ENCODE assay signal across 11 cellular contexts in the genomic region with DNA sequence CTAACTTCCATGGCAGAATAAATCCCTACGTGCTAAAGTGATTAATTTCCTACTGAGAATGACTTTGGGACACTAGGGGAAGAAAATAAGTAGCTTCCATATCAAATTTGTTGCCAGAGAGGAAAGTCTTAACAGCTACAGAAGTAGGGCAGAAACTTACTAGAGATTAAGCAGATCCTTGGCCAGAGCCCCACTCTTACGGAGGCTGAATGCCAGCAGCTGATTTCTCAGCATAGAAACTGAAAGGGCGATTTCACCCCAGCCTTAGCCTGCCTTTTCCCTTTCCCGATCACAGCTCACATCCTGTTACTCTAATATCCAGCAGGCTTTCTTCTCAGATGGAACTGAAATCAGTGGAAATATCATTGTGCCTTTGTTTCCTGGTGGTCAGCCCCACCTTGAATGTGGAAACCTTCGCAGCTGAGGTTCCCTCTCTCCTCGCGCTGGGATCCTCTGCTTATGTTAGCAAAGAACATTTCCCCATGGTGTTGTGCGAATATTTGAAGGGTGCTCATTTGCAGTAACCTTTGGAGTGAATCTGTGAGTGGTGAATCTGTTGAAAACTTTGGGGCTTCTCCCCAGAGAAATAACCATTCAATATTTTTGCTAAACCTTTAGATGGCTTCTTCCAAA. TPM values are rescaled to one million over a fixed set of nuclear protein-coding genes. Genes with fewer than 3 reads are reported as not detected.
DNase-seq lines count a peak whose midpoint lies in the region; ATAC-seq, FAIRE-seq and TF ChIP-seq lines count a peak whose summit lies in the region.
"Had no signal": no experiment of that assay in that cellular context is flagged by ENCODE, and none has a peak within 500 bp of the region (broad histone marks: within the 10 kb centered on the region; RNA-seq: fewer than 3 reads in every experiment).

No MANE protein-coding gene starts in this region.

- no peak overlapping the region for H3K18ac ChIP-seq in trophoblast cell (ENCODE audit: low read length)

- no peak overlapping the region for H2AK5ac ChIP-seq in trophoblast cell (ENCODE audit: low read length)

- no peak overlapping the region for H3K4ac ChIP-seq in trophoblast cell (ENCODE audit: low read depth, low read length)

- H3K27me3 ChIP-seq in trophoblast cell (ENCODE audit: insufficient read depth, low read length): no peaks in the 10 kb centered on the region
- H3K27me3 ChIP-seq: BLaER1 had no signal

- no peak overlapping the region for H2BK5ac ChIP-seq in trophoblast cell (ENCODE audit: low read depth, low read length, poor library complexity)

- no peaks in the 10 kb centered on the region for H3K79me2 ChIP-seq in trophoblast cell (ENCODE audit: control insufficient read depth, insufficient read depth, low read length, poor library complexity)

- H2BK120ac ChIP-seq in trophoblast cell (ENCODE audit: insufficient read depth, low read length, poor library complexity): no peak overlapping the region

- no peak overlapping the region for H4K8ac ChIP-seq in trophoblast cell (ENCODE audit: low read depth, low read length)

- H3K27ac ChIP-seq in trophoblast cell (ENCODE audit: low read depth, low read length): no peak overlapping the region
- H3K27ac ChIP-seq: BLaER1 had no signal

- TF ChIP-seq POLR2A in H54 (IDR thresholded peaks at IDR 0.05; ENCODE audit: low read depth, low read length): no peak

- no peak overlapping the region for H4K91ac ChIP-seq in trophoblast cell (ENCODE audit: low read depth, low read length)

- intact Hi-C loops in Right ventricle myocardium inferior (cut with DNase I) (no loop called here), cardiac septum (cut with DNase I) (no loop called here)

- FAIRE-seq in H54 (lab: Jason Lieb, UNC): no peak

- H3K36me3 ChIP-seq in trophoblast cell (ENCODE audit: control insufficient read depth in 1 of 2, insufficient read depth in 2 of 2, low read length in 2 of 2): no peaks in the 10 kb centered on the region
- H3K36me3 ChIP-seq: BLaER1 had no signal

- ATAC-seq in Right ventricle myocardium inferior: peak; percentile 87
- ATAC-seq in omental fat pad (ENCODE audit: low FRiP score): peak; percentile 89

- H3K9ac ChIP-seq in trophoblast cell (ENCODE audit: low read length): no peak overlapping the region
- H3K9ac ChIP-seq: BLaER1 had no signal

- WGBS in trophoblast cell (ENCODE audit: extremely low coverage, insufficient coverage, insufficient read length): no CpG with 5 or more reads among the region's 8 CpGs

- H3K9me3 ChIP-seq in trophoblast cell (ENCODE audit: insufficient read depth, low read depth, low read length): no peaks in the 10 kb centered on the region
- H3K9me3 ChIP-seq: BLaER1 had no signal

- no peak overlapping the region for H4K12ac ChIP-seq in trophoblast cell (ENCODE audit: low read depth, low read length)

- H2BK12ac ChIP-seq in trophoblast cell (ENCODE audit: low read length): no peak overlapping the region

- H3K4me2 ChIP-seq in trophoblast cell (ENCODE audit: low read length): no peak overlapping the region
- H3K4me2 ChIP-seq: BLaER1 had no signal

- no peak overlapping the region for H3K14ac ChIP-seq in trophoblast cell (ENCODE audit: low read length)

- H3K79me1 ChIP-seq in trophoblast cell (ENCODE audit: low read length): no peaks in the 10 kb centered on the region

- TF ChIP-seq CTCF in omental fat pad (IDR thresholded peaks at IDR 0.05): no peak

- no peak overlapping the region for H3K4me3 ChIP-seq in trophoblast cell (ENCODE audit: low read depth, low read length)
- H3K4me3 ChIP-seq: BLaER1 had no signal

- H3K23ac ChIP-seq in trophoblast cell (ENCODE audit: low read length): no peak overlapping the region

- H2AFZ ChIP-seq in trophoblast cell (ENCODE audit: insufficient read depth, low read length, poor library complexity): no peak overlapping the region

- no peaks in the 10 kb centered on the region for H3K4me1 ChIP-seq in trophoblast cell (ENCODE audit: control insufficient read depth in 1 of 2, insufficient read depth in 2 of 2, low read length in 2 of 2)

- no peak for DNase-seq in Right ventricle myocardium inferior (ENCODE audit: missing footprints)
- DNase-seq in cardiac septum (ENCODE audit: low spot score): no peak
- peak; percentile 17 for DNase-seq in fibroblast of the conjunctiva (ENCODE audit: low read depth)
- DNase-seq in omental fat pad (ENCODE audit: low spot score): no peak
- no peak for DNase-seq in effector CD4-positive, alpha-beta T cell
- no peak for DNase-seq in H54 (ENCODE audit: insufficient read length, low spot score)
- DNase-seq in stimulated activated CD4-positive, alpha-beta T cell treated with anti-CD3 and anti-CD28 coated beads, Interleukin-4, amount 100 ng/mL, for 24 hours: no peak
- DNase-seq in trophoblast cell: no peak
- DNase-seq: activated CD4-positive, alpha-beta T cell treated with anti-CD3 and anti-CD28 coated beads, Interleukin-2, amount 10 ng/mL, durations not matched to agents 7 days and 5 days; NCI-H226 had no signal

RNA-seq across cellular contexts. Expression of a gene that starts 8.4 kb away (rescaled TPM):
- total RNA-seq in Right ventricle myocardium inferior: 12.1 TPM
- 4.6 TPM for total RNA-seq in cardiac septum
- total RNA-seq in omental fat pad: 10 to 100 TPM in 3 of 4 donors, 1 to 10 TPM in 1; 8.2 to 19.2 (median 13.2) TPM
- polyA plus RNA-seq in trophoblast cell (2013): 0.04 and 0.06 TPM in 2 replicates
- total RNA-seq: activated CD4-positive, alpha-beta T cell treated with anti-CD3 and anti-CD28 coated beads, Interleukin-2, amount 10 ng/mL, durations not matched to agents 7 days and 5 days had no signal
